Comparison of ENCODE assay signal across 8 cellular contexts in the genomic region with DNA sequence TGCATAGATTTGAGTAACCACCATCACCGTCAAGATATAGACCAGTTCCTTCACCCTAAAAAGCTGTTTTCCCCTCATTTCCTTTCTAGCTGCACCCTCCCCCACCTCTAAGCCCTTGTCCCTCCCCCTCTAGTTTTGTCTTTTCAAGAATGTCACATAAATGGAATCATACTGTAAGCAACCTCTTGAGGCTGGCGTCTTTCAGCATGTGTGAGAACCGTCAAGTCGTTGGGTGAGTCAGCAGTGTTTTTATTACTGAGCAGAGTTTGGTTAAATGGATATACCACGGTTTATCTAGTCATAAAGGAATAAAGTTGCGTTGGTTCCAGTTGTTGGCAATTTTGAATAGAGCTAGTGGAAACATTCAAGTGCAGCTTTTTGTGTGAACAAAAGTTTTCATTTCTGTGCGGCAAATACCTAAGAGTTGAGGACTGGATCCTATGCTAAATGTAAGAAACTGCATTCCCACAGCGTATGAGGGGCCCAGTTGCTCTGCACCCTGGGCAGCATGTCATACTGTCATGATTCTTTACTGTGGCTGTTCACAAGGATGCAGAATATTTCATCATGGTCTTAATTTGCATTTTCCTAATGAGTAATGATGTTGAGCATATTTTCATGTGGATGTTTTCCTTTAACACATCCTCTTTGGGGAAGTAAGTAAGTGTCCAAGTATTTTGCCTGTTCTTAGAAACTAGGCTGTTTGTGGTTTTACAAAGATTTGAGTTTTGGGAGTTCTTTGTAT.
DNase-seq lines count a peak whose midpoint lies in the region; ATAC-seq and TF ChIP-seq lines count a peak whose summit lies in the region.

No MANE protein-coding gene starts in this region.

- in situ Hi-C loops in GM23248 (cut with MboI) = no loop called here

- BruUV-seq in OCI-LY7 (replicated peaks; lab: Mats Ljungman, UMichigan) = no TSS peak

- no peaks in the 10 kb centered on the region for H3K79me2 ChIP-seq in GM23248 (ENCODE audit: insufficient read depth)
- H3K79me2 ChIP-seq in OCI-LY7 (ENCODE audit: insufficient read depth, low read depth, low read length) = no peaks in the 10 kb centered on the region; the same call in 1 of the 2 replicates

- H3K9me3 ChIP-seq in GM23248 (ENCODE audit: low read depth) (no peaks in the 10 kb centered on the region), OCI-LY7 (ENCODE audit: low read length) (no peaks in the 10 kb centered on the region)

- H3K4me3 ChIP-seq in GM23248 (no peak overlapping the region), OCI-LY7 (ENCODE audit: low read depth, low read length, poor library complexity, severe bottlenecking) (no peak overlapping the region), foreskin fibroblast (ENCODE audit: low read depth in 1 of 2, low read length in 2 of 2) (no peak overlapping the region)

- H3K27me3 ChIP-seq in GM23248 (replicated peaks; ENCODE audit: insufficient read depth) = no peaks in the 10 kb centered on the region

- H3K36me3 ChIP-seq in GM23248 (ENCODE audit: low read depth) (no peaks in the 10 kb centered on the region), OCI-LY7 (ENCODE audit: insufficient read depth, low read length) (peaks cover 21% of the 10 kb centered on the region; the same call in 1 of the 2 replicates)

- H3K27ac ChIP-seq in GM23248 (peak overlapping the region; percentile 8), OCI-LY7 (ENCODE audit: low read depth, low read length, poor library complexity, severe bottlenecking) (no peak overlapping the region)

- TF ChIP-seq CTCF in OCI-LY7 (conservative IDR thresholded peaks at IDR 0.05; ENCODE audit: low read length) (no peak), foreskin fibroblast (IDR thresholded peaks at IDR 0.05; ENCODE audit: low read depth, low read length) (no peak)

- no peaks in the 10 kb centered on the region for H3K9me2 ChIP-seq in GM23248 (ENCODE audit: insufficient read depth)
- no peaks in the 10 kb centered on the region for H3K9me2 ChIP-seq in OCI-LY7 (ENCODE audit: insufficient read depth, low read length)

- POLR2A ChIA-PET in OCI-LY7 (lab: Charles Lee) = interaction anchor here (0.7 kb wide), 1 partner anchor 389 kb away, joined by 3 read pairs; no protein-coding TSS in a partner anchor

- H3K4me1 ChIP-seq in GM23248 (ENCODE audit: insufficient read depth) (peaks cover 20% of the 10 kb centered on the region), OCI-LY7 (ENCODE audit: insufficient read depth, low read length, poor library complexity, severe bottlenecking) (peaks cover 63% of the 10 kb centered on the region)

- intact Hi-C loops in OCI-LY7 (cut with micrococcal nuclease; ENCODE audit: unreplicated experiment) = no loop called here

- H3K4me2 ChIP-seq in GM23248 (ENCODE audit: unreplicated experiment) (no peak overlapping the region), OCI-LY7 (ENCODE audit: low read length) (peak overlapping the region; percentile 13; the same call in 1 of the 2 replicates)

- peak; percentile 57 for DNase-seq in EL
- peak; percentile 74 for DNase-seq in GM23248
- no peak for DNase-seq in OCI-LY7 (ENCODE audit: low spot score)
- peak; percentile 64 to 68 for DNase-seq in foreskin fibroblast
- no peak for DNase-seq in COLO668 (lab: John Stamatoyannopoulos, UW; ENCODE audit: unreplicated experiment)
- DNase-seq in NCI-H510A treated with DMSO at 0.1 percent for 48 hours (lab: John Stamatoyannopoulos, UW) = no peak

- H2AFZ ChIP-seq in GM23248 (no peak overlapping the region), OCI-LY7 (ENCODE audit: low read length) (no peak overlapping the region)

- WGBS in GM23248 (ENCODE audit: low coverage in 1 of 2, low lambda C conversion rate in 2 of 2, missing lambda C conversion rate in 2 of 2), 2 experiments = 45 to 54% methylated on average over 8 of the region's 8 CpGs

- H4K20me1 ChIP-seq in GM23248 (ENCODE audit: insufficient read depth) (no peaks in the 10 kb centered on the region), OCI-LY7 (ENCODE audit: insufficient read depth, low read length) (no peaks in the 10 kb centered on the region)

- H3F3A ChIP-seq in GM23248 (ENCODE audit: insufficient read depth) = peaks cover 13% of the 10 kb centered on the region; the same call in 1 of the 2 replicates

- no peak for ATAC-seq in HG02642 (IDR thresholded peaks at IDR 0.05; ENCODE audit: poor library complexity, unreplicated experiment)
- ATAC-seq in GM19023 (IDR thresholded peaks at IDR 0.05; ENCODE audit: unreplicated experiment) = no peak

- CTCF ChIA-PET in OCI-LY7 (lab: Charles Lee; ENCODE audit: unreplicated experiment) = no interaction called here

- H3K9ac ChIP-seq in GM23248 = no peak overlapping the region

Comparison
In these comparisons a context has a peak if more than half of its experiments do, and no peak if none do; other contexts are left out.
1. DNase-seq: peak in EL (single experiment), GM23248 (single experiment) and foreskin fibroblast (2 of 2); none in OCI-LY7 (single experiment), COLO668 (single experiment) and NCI-H510A treated with DMSO at 0.1 percent for 48 hours (single experiment).